Comparison of ENCODE assay signal across 15 cellular contexts in the genomic region with DNA sequence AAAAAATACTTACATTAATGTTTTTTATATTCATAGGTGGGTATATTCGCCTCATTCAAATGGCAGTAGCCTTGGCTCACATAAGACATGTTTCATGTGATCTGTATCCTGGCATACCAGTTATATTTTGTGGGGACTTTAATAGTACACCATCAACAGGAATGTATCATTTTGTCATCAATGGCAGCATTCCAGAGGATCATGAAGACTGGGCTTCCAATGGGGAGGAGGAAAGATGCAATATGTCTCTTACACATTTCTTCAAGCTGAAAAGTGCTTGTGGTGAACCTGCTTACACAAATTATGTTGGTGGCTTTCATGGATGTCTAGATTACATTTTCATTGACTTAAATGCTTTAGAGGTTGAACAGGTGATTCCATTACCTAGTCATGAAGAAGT. TPM values are rescaled to one million over a fixed set of nuclear protein-coding genes. Genes with fewer than 3 reads are reported as not detected.
DNase-seq lines count a peak whose midpoint lies in the region; ATAC-seq and TF ChIP-seq lines count a peak whose summit lies in the region.
"Had no signal": no experiment of that assay in that cellular context is flagged by ENCODE, and none has a peak within 500 bp of the region (broad histone marks: within the 10 kb centered on the region; RNA-seq: fewer than 3 reads in every experiment).

No MANE protein-coding gene starts in this region.

- peak; percentile 64 for DNase-seq in GM23248
- DNase-seq in hepatic stellate cell (ENCODE audit: low spot score) = peak; percentile 35
- DNase-seq in islet precursor cell = no peak
- no peak for DNase-seq in WTC11 (ENCODE audit: low spot score)
- DNase-seq in NCI-H2029 treated with DMSO at 0.1 percent for 48 hours (lab: John Stamatoyannopoulos, UW) = no peak
- DNase-seq in DMS79 treated with DMSO at 0.1 percent for 48 hours (lab: John Stamatoyannopoulos, UW) = no peak
- DNase-seq: activated CD4-positive, CD25-positive, alpha-beta regulatory T cell; anterior cingulate cortex; NCI-H2171; pancreas; stimulated activated CD4-positive, alpha-beta T cell treated with anti-CD3 and anti-CD28 coated beads, Interleukin-4, amount 100 ng/mL, for 24 hours; testis had no signal

- H3K36me3 Mint-ChIP-seq in activated naive CD8-positive, alpha-beta T cell = peaks cover 10% of the 10 kb centered on the region
- H3K36me3 Mint-ChIP-seq in WTC11 = peaks cover 15% of the 10 kb centered on the region

- no peak overlapping the region for H3K9ac ChIP-seq in BLaER1
- no peak overlapping the region for H3K9ac ChIP-seq in GM23248

- H3K4me3 Mint-ChIP-seq in activated naive CD8-positive, alpha-beta T cell = peak overlapping the region; percentile 79
- no peak overlapping the region for H3K4me3 Mint-ChIP-seq in WTC11

- H4K20me1 ChIP-seq in BLaER1 (peaks cover 66% of the 10 kb centered on the region), GM23248 (ENCODE audit: insufficient read depth) (no peaks in the 10 kb centered on the region)

- ATAC-seq in WTC11 = no peak
- ATAC-seq: pancreas had no signal

- WGBS in GM23248 (ENCODE audit: low coverage in 1 of 2, low lambda C conversion rate in 2 of 2, missing lambda C conversion rate in 2 of 2), 2 experiments = 93 to 94% methylated on average over 1 of the region's 1 CpG

- POLR2A ChIA-PET in WTC11 (lab: Charles Lee) = no interaction called here

- in situ Hi-C loops in GM23248 (cut with MboI) = no loop called here

- H3K4me1 ChIP-seq in BLaER1 = peaks cover 44% of the 10 kb centered on the region
- H3K4me1 ChIP-seq in GM23248 (ENCODE audit: insufficient read depth) = peaks cover 36% of the 10 kb centered on the region

- H3K36me3 ChIP-seq in BLaER1 (peaks cover 42% of the 10 kb centered on the region), GM23248 (ENCODE audit: low read depth) (peaks cover 22% of the 10 kb centered on the region; the same call in 1 of the 2 replicates)
- H3K36me3 ChIP-seq: pancreas had no signal

- no peaks in the 10 kb centered on the region for H3K27me3 Mint-ChIP-seq in activated naive CD8-positive, alpha-beta T cell
- peaks cover 10% of the 10 kb centered on the region for H3K27me3 Mint-ChIP-seq in WTC11 (ENCODE audit: low read depth)

- H3K9me3 ChIP-seq in BLaER1 = no peaks in the 10 kb centered on the region
- no peaks in the 10 kb centered on the region for H3K9me3 ChIP-seq in GM23248 (ENCODE audit: low read depth)
- H3K9me3 ChIP-seq: pancreas, testis had no signal

- peak overlapping the region; percentile 28 for H3K27ac Mint-ChIP-seq in activated naive CD8-positive, alpha-beta T cell
- H3K27ac Mint-ChIP-seq in WTC11 = no peak overlapping the region

- no peaks in the 10 kb centered on the region for H3K9me2 ChIP-seq in GM23248 (ENCODE audit: insufficient read depth)

- peaks cover 54% of the 10 kb centered on the region for H3K4me1 Mint-ChIP-seq in activated naive CD8-positive, alpha-beta T cell (ENCODE audit: low read depth)
- H3K4me1 Mint-ChIP-seq in WTC11 = peaks cover 18% of the 10 kb centered on the region

- H3F3A ChIP-seq in GM23248 (ENCODE audit: insufficient read depth) = peaks cover 50% of the 10 kb centered on the region

- no peak overlapping the region for H2AFZ ChIP-seq in GM23248

- H3K27me3 ChIP-seq in BLaER1 (no peaks in the 10 kb centered on the region), GM23248 (replicated peaks; ENCODE audit: insufficient read depth) (no peaks in the 10 kb centered on the region)
- H3K27me3 ChIP-seq: pancreas, testis had no signal

- TF ChIP-seq CTCF in WTC11 (IDR thresholded peaks at IDR 0.05) = no peak

- H3K4me3 ChIP-seq in BLaER1 (peak overlapping the region; percentile 92; the same call in 1 of the 2 replicates), GM23248 (0 out of 2 replicates have a peak overlapping the region, but pooled peaks have one; percentile 13)
- H3K4me3 ChIP-seq: testis had no signal

- no peaks in the 10 kb centered on the region for H3K9me3 Mint-ChIP-seq in activated naive CD8-positive, alpha-beta T cell (ENCODE audit: low read depth)
- no peaks in the 10 kb centered on the region for H3K9me3 Mint-ChIP-seq in WTC11

- peak overlapping the region; percentile 97 for H3K4me2 ChIP-seq in BLaER1
- peak overlapping the region; percentile 36 for H3K4me2 ChIP-seq in GM23248 (ENCODE audit: unreplicated experiment)

- CTCF ChIA-PET in WTC11 (lab: Charles Lee) = no interaction called here

- H3K79me2 ChIP-seq in GM23248 (ENCODE audit: insufficient read depth) = peaks cover 85% of the 10 kb centered on the region

- H3K27ac ChIP-seq in BLaER1 (no peak overlapping the region), GM23248 (peak overlapping the region; percentile 6; the same call in 1 of the 2 replicates)
- H3K27ac ChIP-seq: pancreas, testis had no signal

TF ChIP-seq in WTC11, 78 proteins besides CTCF, POLR2A, EP300 and RAD21:
- no peak for TF ChIP-seq RORB (CRISPR knock-in tag; IDR thresholded peaks at IDR 0.05)
TF ChIP-seq in WTC11: peak in this region for 0.

RNA-seq across cellular contexts. Expression of a gene that starts 3.5 kb away (rescaled TPM):
- total RNA-seq in GM23248 (2014; rRNA removed; shearing (Covaris generic)) = 13.8 and 21.4 TPM in 2 replicates
- polyA plus RNA-seq in GM23248 (2016; fragmentation: Nextera tagmentation; extraction: Ambion mirVana) = 14.6 and 15.7 TPM in 2 replicates
- total RNA-seq in WTC11 (2021) = 16.2 to 16.9 TPM (median 16.4 TPM) in 3 replicates

RNA-seq across cellular contexts. Expression of a gene that starts 15.4 kb away (rescaled TPM):
- 0.54 TPM in 1 of 2 replicates, not detected in the other for total RNA-seq in GM23248 (2014; rRNA removed; shearing (Covaris generic))
- polyA plus RNA-seq in GM23248 (2016; fragmentation: Nextera tagmentation; extraction: Ambion mirVana) = 0.11 TPM in 1 of 2 replicates, not detected in the other
- 0.02 TPM in 1 of 3 replicates, not detected in the others for total RNA-seq in WTC11 (2021)
- total RNA-seq: epithelial cell of proximal tubule had no signal

RNA-seq across cellular contexts. Expression of a gene that starts 37.6 kb away (rescaled TPM):
- total RNA-seq in GM23248 (2014; rRNA removed; shearing (Covaris generic)) = 346 and 371 TPM in 2 replicates
- polyA plus RNA-seq in GM23248 (2016; fragmentation: Nextera tagmentation; extraction: Ambion mirVana) = 743 and 770 TPM in 2 replicates
- 117 to 118 TPM (median 117 TPM) in 3 replicates for total RNA-seq in WTC11 (2021)

Comparison
In these comparisons a context has a peak if more than half of its experiments do, and no peak if none do; other contexts are left out.
1. DNase-seq: peak in GM23248 (single experiment) and hepatic stellate cell (single experiment); none in islet precursor cell (single experiment), WTC11 (single experiment), NCI-H2029 treated with DMSO at 0.1 percent for 48 hours (single experiment) and DMS79 treated with DMSO at 0.1 percent for 48 hours (single experiment).